Comparison of ENCODE assay signal across 13 cellular contexts in the genomic region with DNA sequence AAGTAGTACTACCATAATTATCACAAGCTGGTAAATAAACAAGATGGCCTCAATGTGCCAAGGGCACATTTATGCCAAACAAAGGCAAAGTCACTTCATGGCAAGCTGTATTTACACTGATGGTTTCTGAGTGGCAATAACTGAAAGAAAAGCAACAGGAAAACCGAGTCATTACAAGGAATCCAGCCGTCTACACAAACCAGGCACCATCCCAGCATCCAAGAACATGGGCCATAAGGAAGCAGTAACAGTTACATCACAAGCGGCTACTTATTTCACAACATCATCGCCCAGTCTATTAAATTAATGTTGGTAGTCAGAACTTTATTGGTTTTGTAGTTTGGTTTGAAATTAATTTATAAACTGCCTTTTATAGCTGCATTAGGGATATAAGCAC.
DNase-seq lines count a peak whose midpoint lies in the region; ATAC-seq, FAIRE-seq and TF ChIP-seq lines count a peak whose summit lies in the region.
"Had no signal": no experiment of that assay in that cellular context is flagged by ENCODE, and none has a peak within 500 bp of the region (broad histone marks: within the 10 kb centered on the region; RNA-seq: fewer than 3 reads in every experiment).

No MANE protein-coding gene starts in this region.

- no peak for FAIRE-seq in HTR-8/SVneo (lab: Jason Lieb, UNC)
- FAIRE-seq: D721Med, small intestine had no signal

- no peak overlapping the region for H2AFZ ChIP-seq in GM23338

- no peaks in the 10 kb centered on the region for H3K9me2 ChIP-seq in GM23338 (ENCODE audit: insufficient read depth)

- H3K9me3 ChIP-seq in Peyer's patch (no peaks in the 10 kb centered on the region), ascending aorta (no peaks in the 10 kb centered on the region)
- H3K9me3 ChIP-seq: heart left ventricle had no signal

- no peak overlapping the region for H3K27ac ChIP-seq in GM23338 (ENCODE audit: low read depth)
- no peak overlapping the region for H3K27ac ChIP-seq in Peyer's patch
- no peak overlapping the region for H3K27ac ChIP-seq in ascending aorta
- H3K27ac ChIP-seq: coronary artery had no signal

- H3K36me3 ChIP-seq in GM23338 (ENCODE audit: insufficient read depth) (no peaks in the 10 kb centered on the region), Peyer's patch (no peaks in the 10 kb centered on the region), ascending aorta (no peaks in the 10 kb centered on the region)
- H3K36me3 ChIP-seq: heart left ventricle had no signal

- H3K36me3 Mint-ChIP-seq in GM23338 (ENCODE audit: low read depth), result peaks cover 7% of the 10 kb centered on the region

- no peak for ATAC-seq in GM23338
- ATAC-seq: heart left ventricle, Right ventricle myocardium inferior had no signal

- H3K79me2 ChIP-seq in GM23338 (replicated peaks; ENCODE audit: insufficient read depth), result peaks cover 91% of the 10 kb centered on the region

- peaks cover 10% of the 10 kb centered on the region for H3K27me3 Mint-ChIP-seq in GM23338 (ENCODE audit: insufficient read depth, low read depth, poor library complexity)

- H3K4me3 Mint-ChIP-seq in GM23338, result no peak overlapping the region

- no peak overlapping the region for H3K4me2 ChIP-seq in GM23338

- H3F3A ChIP-seq in GM23338 (replicated peaks; ENCODE audit: low read depth), result no peaks in the 10 kb centered on the region

- H3K4me1 ChIP-seq in GM23338 (ENCODE audit: insufficient read depth) (peaks cover 25% of the 10 kb centered on the region), Peyer's patch (peaks cover 0 to 19% (median 0%) of the 10 kb centered on the region in 4 donors), ascending aorta (peaks cover 0 to 4% of the 10 kb centered on the region in 2 donors)

- H3K4me1 Mint-ChIP-seq in GM23338, result peaks cover 48% of the 10 kb centered on the region

- H3K9me3 Mint-ChIP-seq in GM23338, result no peaks in the 10 kb centered on the region; the same call in 2 of the 3 replicates

- intact Hi-C loops in ascending aorta (cut with DNase I), result no loop called here

- 0 out of 2 replicates have a peak overlapping the region, but pooled peaks have one; percentile 35 for H3K27ac Mint-ChIP-seq in GM23338

- TF ChIP-seq POLR2A in Peyer's patch (IDR thresholded peaks at IDR 0.05), result no peak

- H3K27me3 ChIP-seq in GM23338 (ENCODE audit: insufficient read depth) (no peaks in the 10 kb centered on the region), Peyer's patch (no peaks in the 10 kb centered on the region), ascending aorta (no peaks in the 10 kb centered on the region)
- H3K27me3 ChIP-seq: heart left ventricle had no signal

- DNase-seq in AG10803 (ENCODE audit: low read depth) (peak; percentile 56), GM23338 (ENCODE audit: low spot score) (no peak), SHP77 (lab: John Stamatoyannopoulos, UW) (peak; percentile 39 to 63), fibroblast of mammary gland (ENCODE audit: low read depth) (peak; percentile 63), Peyer's patch (no peak), HTR-8/SVneo (ENCODE audit: insufficient read length, low spot score) (no peak), glomerular visceral epithelial cell (ENCODE audit: extremely low spot score) (no peak), ascending aorta (ENCODE audit: low spot score in 2 of 2) (no peak)
- DNase-seq: heart left ventricle, small intestine had no signal

- peaks cover 23% of the 10 kb centered on the region for H4K20me1 ChIP-seq in GM23338 (replicated peaks; ENCODE audit: insufficient read depth)

- no peak for TF ChIP-seq CTCF in AG10803 (conservative IDR thresholded peaks at IDR 0.05; ENCODE audit: low read length)
- TF ChIP-seq CTCF in GM23338 (conservative IDR thresholded peaks at IDR 0.05; ENCODE audit: low read depth in 2 of 2), result no peak
- no peak for TF ChIP-seq CTCF in fibroblast of mammary gland (conservative IDR thresholded peaks at IDR 0.05; ENCODE audit: control insufficient read depth, insufficient read depth, low read depth, low read length)
- no peak for TF ChIP-seq CTCF in Peyer's patch (IDR thresholded peaks at IDR 0.05)
- TF ChIP-seq CTCF in ascending aorta (IDR thresholded peaks at IDR 0.05), result no peak

- H3K4me3 ChIP-seq in AG10803 (ENCODE audit: low read length), result no peak overlapping the region
- no peak overlapping the region for H3K4me3 ChIP-seq in GM23338
- no peak overlapping the region for H3K4me3 ChIP-seq in fibroblast of mammary gland (ENCODE audit: control insufficient read depth, low read depth, low read length)
- no peak overlapping the region for H3K4me3 ChIP-seq in Peyer's patch
- H3K4me3 ChIP-seq in ascending aorta, result no peak overlapping the region
- H3K4me3 ChIP-seq: coronary artery, heart left ventricle had no signal

TF ChIP-seq in GM23338, 12 proteins besides CTCF, POLR2A, EP300 and RAD21 (continues in another document):
- TF ChIP-seq, protein P1, sequence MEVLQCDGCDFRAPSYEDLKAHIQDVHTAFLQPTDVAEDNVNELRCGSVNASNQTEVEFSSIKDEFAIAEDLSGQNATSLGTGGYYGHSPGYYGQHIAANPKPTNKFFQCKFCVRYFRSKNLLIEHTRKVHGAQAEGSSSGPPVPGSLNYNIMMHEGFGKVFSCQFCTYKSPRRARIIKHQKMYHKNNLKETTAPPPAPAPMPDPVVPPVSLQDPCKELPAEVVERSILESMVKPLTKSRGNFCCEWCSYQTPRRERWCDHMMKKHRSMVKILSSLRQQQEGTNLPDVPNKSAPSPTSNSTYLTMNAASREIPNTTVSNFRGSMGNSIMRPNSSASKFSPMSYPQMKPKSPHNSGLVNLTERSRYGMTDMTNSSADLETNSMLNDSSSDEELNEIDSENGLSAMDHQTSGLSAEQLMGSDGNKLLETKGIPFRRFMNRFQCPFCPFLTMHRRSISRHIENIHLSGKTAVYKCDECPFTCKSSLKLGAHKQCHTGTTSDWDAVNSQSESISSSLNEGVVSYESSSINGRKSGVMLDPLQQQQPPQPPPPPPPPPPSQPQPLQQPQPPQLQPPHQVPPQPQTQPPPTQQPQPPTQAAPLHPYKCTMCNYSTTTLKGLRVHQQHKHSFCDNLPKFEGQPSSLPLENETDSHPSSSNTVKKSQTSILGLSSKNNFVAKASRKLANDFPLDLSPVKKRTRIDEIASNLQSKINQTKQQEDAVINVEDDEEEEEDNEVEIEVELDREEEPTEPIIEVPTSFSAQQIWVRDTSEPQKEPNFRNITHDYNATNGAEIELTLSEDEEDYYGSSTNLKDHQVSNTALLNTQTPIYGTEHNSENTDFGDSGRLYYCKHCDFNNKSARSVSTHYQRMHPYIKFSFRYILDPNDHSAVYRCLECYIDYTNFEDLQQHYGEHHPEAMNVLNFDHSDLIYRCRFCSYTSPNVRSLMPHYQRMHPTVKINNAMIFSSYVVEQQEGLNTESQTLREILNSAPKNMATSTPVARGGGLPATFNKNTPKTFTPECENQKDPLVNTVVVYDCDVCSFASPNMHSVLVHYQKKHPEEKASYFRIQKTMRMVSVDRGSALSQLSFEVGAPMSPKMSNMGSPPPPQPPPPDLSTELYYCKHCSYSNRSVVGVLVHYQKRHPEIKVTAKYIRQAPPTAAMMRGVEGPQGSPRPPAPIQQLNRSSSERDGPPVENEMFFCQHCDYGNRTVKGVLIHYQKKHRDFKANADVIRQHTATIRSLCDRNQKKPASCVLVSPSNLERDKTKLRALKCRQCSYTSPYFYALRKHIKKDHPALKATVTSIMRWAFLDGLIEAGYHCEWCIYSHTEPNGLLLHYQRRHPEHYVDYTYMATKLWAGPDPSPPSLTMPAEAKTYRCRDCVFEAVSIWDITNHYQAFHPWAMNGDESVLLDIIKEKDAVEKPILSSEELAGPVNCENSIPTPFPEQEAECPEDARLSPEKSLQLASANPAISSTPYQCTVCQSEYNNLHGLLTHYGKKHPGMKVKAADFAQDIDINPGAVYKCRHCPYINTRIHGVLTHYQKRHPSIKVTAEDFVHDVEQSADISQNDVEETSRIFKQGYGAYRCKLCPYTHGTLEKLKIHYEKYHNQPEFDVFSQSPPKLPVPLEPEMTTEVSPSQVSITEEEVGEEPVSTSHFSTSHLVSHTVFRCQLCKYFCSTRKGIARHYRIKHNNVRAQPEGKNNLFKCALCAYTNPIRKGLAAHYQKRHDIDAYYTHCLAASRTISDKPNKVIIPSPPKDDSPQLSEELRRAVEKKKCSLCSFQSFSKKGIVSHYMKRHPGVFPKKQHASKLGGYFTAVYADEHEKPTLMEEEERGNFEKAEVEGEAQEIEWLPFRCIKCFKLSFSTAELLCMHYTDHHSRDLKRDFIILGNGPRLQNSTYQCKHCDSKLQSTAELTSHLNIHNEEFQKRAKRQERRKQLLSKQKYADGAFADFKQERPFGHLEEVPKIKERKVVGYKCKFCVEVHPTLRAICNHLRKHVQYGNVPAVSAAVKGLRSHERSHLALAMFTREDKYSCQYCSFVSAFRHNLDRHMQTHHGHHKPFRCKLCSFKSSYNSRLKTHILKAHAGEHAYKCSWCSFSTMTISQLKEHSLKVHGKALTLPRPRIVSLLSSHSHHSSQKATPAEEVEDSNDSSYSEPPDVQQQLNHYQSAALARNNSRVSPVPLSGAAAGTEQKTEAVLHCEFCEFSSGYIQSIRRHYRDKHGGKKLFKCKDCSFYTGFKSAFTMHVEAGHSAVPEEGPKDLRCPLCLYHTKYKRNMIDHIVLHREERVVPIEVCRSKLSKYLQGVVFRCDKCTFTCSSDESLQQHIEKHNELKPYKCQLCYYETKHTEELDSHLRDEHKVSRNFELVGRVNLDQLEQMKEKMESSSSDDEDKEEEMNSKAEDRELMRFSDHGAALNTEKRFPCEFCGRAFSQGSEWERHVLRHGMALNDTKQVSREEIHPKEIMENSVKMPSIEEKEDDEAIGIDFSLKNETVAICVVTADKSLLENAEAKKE (CRISPR knock-in tag; IDR thresholded peaks at IDR 0.05), result no peak
- TF ChIP-seq ZNF331 (CRISPR knock-in tag; IDR thresholded peaks at IDR 0.05; ENCODE audit: low read depth), result no peak
- TF ChIP-seq, protein P2, sequence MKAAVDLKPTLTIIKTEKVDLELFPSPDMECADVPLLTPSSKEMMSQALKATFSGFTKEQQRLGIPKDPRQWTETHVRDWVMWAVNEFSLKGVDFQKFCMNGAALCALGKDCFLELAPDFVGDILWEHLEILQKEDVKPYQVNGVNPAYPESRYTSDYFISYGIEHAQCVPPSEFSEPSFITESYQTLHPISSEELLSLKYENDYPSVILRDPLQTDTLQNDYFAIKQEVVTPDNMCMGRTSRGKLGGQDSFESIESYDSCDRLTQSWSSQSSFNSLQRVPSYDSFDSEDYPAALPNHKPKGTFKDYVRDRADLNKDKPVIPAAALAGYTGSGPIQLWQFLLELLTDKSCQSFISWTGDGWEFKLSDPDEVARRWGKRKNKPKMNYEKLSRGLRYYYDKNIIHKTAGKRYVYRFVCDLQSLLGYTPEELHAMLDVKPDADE (IDR thresholded peaks at IDR 0.05), result no peak

Comparison
In these comparisons a context has a peak if more than half of its experiments do, and no peak if none do; other contexts are left out.
1. DNase-seq: peak in AG10803 (single experiment), SHP77 (2 of 2) and fibroblast of mammary gland (single experiment); none in GM23338 (single experiment), Peyer's patch (0 of 3), HTR-8/SVneo (single experiment), glomerular visceral epithelial cell (single experiment) and ascending aorta (0 of 2).